8 cellular contexts compared by ENCODE assay signal in genomic region chr3:49787182-49787464, GRCh38. TPM values are rescaled to one million over a fixed set of nuclear protein-coding genes. Genes with fewer than 3 reads are reported as not detected.
DNase-seq lines count a peak whose midpoint lies in the region; ATAC-seq, FAIRE-seq and TF ChIP-seq lines count a peak whose summit lies in the region.

No MANE protein-coding gene starts in this region.

- no peak for TF ChIP-seq POLR2A in GM12878 (IDR thresholded peaks at IDR 0.05; ENCODE audit: low read depth, low read length)

- TF ChIP-seq CTCF in GM12878 (IDR thresholded peaks at IDR 0.05 in 2 of 3, conservative IDR thresholded peaks at IDR 0.05 in 1 of 3; ENCODE audit: control insufficient read depth in 2 of 3, extremely low read depth in 1 of 3, insufficient read depth in 1 of 3, low read depth in 3 of 3, low read length in 3 of 3): no peak
- TF ChIP-seq CTCF in type B pancreatic cell (conservative IDR thresholded peaks at IDR 0.05): no peak

- peak overlapping the region; percentile 59 for H3K4me3 ChIP-seq in GM12878

- CTCF ChIA-PET in GM12878 (lab: Yijun Ruan, JAX): interaction anchor here (1.2 to 2.0 kb wide), 6 partner anchors 15 to 143 kb away, joined by 3 to 9 read pairs (median 4); partner anchors contain the start of genes MON1A and UBA7

- SMC1A ChIA-PET in GM12878 (lab: Charles Lee; ENCODE audit: uncharacterized antibody, unreplicated experiment): interaction anchor here (0.6 to 1.2 kb wide), 2 partner anchors 13 to 119 kb away, joined by 3 read pairs; partner anchors contain the start of gene CDHR4

- in situ Hi-C loops in GM12878 (cut with MboI): no loop called here

- H3K4me2 ChIP-seq in GM12878 (ENCODE audit: control insufficient read depth, insufficient read depth): peak overlapping the region; percentile 75

- H3K9me3 ChIP-seq in GM12878 (replicated peaks; ENCODE audit: control insufficient read depth, insufficient read depth, low read length): no peaks in the 10 kb centered on the region

- ATAC-seq in GM12878: no peak

- POLR2A ChIA-PET in GM12878 (lab: Charles Lee): interaction anchor here (1.0 to 3.0 kb wide), 3 partner anchors 16 to 69 kb away, joined by 3 to 15 read pairs (median 3); partner anchors contain the start of genes INKA1 and TRAIP

- FAIRE-seq in GM12878 (lab: Jason Lieb, UNC): peak; percentile 81

- H3K36me3 Mint-ChIP-seq in activated naive CD4-positive, alpha-beta T cell treated with anti-CD3 and anti-CD28 coated beads, Interleukin-2, amount 50 U/mL, for 24 hours: peaks cover 5% of the 10 kb centered on the region
- peaks cover 7% of the 10 kb centered on the region for H3K36me3 Mint-ChIP-seq in type B pancreatic cell

- WGBS in GM12878 (ENCODE audit: insufficient coverage, insufficient replicate concordance, low lambda C conversion rate, missing lambda C conversion rate): 67% methylated on average over 3 of the region's 3 CpGs

- H3K27ac Mint-ChIP-seq in activated naive CD4-positive, alpha-beta T cell treated with anti-CD3 and anti-CD28 coated beads, Interleukin-2, amount 50 U/mL, for 24 hours: peak overlapping the region; percentile 98
- peak overlapping the region; percentile 95 for H3K27ac Mint-ChIP-seq in type B pancreatic cell

- peak overlapping the region; percentile 87 for H3K9ac ChIP-seq in GM12878 (ENCODE audit: control insufficient read depth, insufficient read depth, low read length)

- peak overlapping the region; percentile 80 for H2AFZ ChIP-seq in GM12878 (ENCODE audit: control insufficient read depth, low read depth, low read length)

- no peak for TF ChIP-seq EP300 in GM12878 (IDR thresholded peaks at IDR 0.05; ENCODE audit: borderline replicate concordance in 1 of 2, control insufficient read depth in 1 of 2, low read depth in 2 of 2, low read length in 2 of 2)

- H3K4me1 ChIP-seq in GM12878 (ENCODE audit: control insufficient read depth, insufficient read depth, low read length): peaks cover 9% of the 10 kb centered on the region

- H3K79me2 ChIP-seq in GM12878 (ENCODE audit: control insufficient read depth, insufficient read depth, low read length): peaks cover 25% of the 10 kb centered on the region

- H3K27me3 Mint-ChIP-seq in activated naive CD4-positive, alpha-beta T cell treated with anti-CD3 and anti-CD28 coated beads, Interleukin-2, amount 50 U/mL, for 24 hours: no peaks in the 10 kb centered on the region
- no peaks in the 10 kb centered on the region for H3K27me3 Mint-ChIP-seq in type B pancreatic cell

- RAD21 ChIA-PET in GM12878 (lab: Charles Lee; ENCODE audit: unreplicated experiment): interaction anchor here (0.5 to 2.5 kb wide), 4 partner anchors 16 to 962 kb away, joined by 3 to 14 read pairs (median 4); partner anchors contain the start of gene INKA1

- H3K9me3 Mint-ChIP-seq in activated naive CD4-positive, alpha-beta T cell treated with anti-CD3 and anti-CD28 coated beads, Interleukin-2, amount 50 U/mL, for 24 hours: no peaks in the 10 kb centered on the region
- no peaks in the 10 kb centered on the region for H3K9me3 Mint-ChIP-seq in type B pancreatic cell

- peaks cover 35% of the 10 kb centered on the region for H3K4me1 Mint-ChIP-seq in activated naive CD4-positive, alpha-beta T cell treated with anti-CD3 and anti-CD28 coated beads, Interleukin-2, amount 50 U/mL, for 24 hours
- H3K4me1 Mint-ChIP-seq in type B pancreatic cell (ENCODE audit: unreplicated experiment): peaks cover 14% of the 10 kb centered on the region

- no peaks in the 10 kb centered on the region for H3K36me3 ChIP-seq in GM12878 (ENCODE audit: control insufficient read depth in 2 of 2, insufficient read depth in 2 of 2, low read length in 1 of 2)

- DNase-seq in activated naive CD4-positive, alpha-beta T cell treated with anti-CD3 and anti-CD28 coated beads, Interleukin-2, amount 50 U/mL, for 16 hours: no peak
- DNase-seq in GM12878 (ENCODE audit: low read depth, low spot score): no peak
- DNase-seq in mesenteric fat pad (ENCODE audit: low spot score): peak; percentile 59
- no peak for DNase-seq in type B pancreatic cell (ENCODE audit: extremely low spot score, unreplicated experiment)
- no peak for DNase-seq in central memory CD4-positive, alpha-beta T cell
- no peak for DNase-seq in NOMO-1 treated with dmso at 0.1 percent for 144 hours (lab: John Stamatoyannopoulos, UW; ENCODE audit: unreplicated experiment)
- no peak for DNase-seq in stimulated activated CD4-positive, alpha-beta T cell treated with anti-CD3 and anti-CD28 coated beads, Interleukin-4, amount 100 ng/mL, for 4 hours

- no peak for TF ChIP-seq RAD21 in GM12878 (IDR thresholded peaks at IDR 0.05; ENCODE audit: insufficient read depth, low read depth, low read length)

- H3K4me3 Mint-ChIP-seq in activated naive CD4-positive, alpha-beta T cell treated with anti-CD3 and anti-CD28 coated beads, Interleukin-2, amount 50 U/mL, for 24 hours: peak overlapping the region; percentile 96
- peak overlapping the region; percentile 85 for H3K4me3 Mint-ChIP-seq in type B pancreatic cell

- H4K20me1 ChIP-seq in GM12878 (ENCODE audit: control insufficient read depth, insufficient read depth): no peaks in the 10 kb centered on the region

- no peaks in the 10 kb centered on the region for H3K27me3 ChIP-seq in GM12878 (replicated peaks in 1 of 2; ENCODE audit: control insufficient read depth in 2 of 2, insufficient read depth in 2 of 2, low read length in 1 of 2)

- H3K27ac ChIP-seq in GM12878 (ENCODE audit: control insufficient read depth, insufficient read depth): no peak overlapping the region

- BruUV-seq in GM12878 (replicated peaks; lab: Mats Ljungman, UMichigan): TSS peak; percentile 99

- intact Hi-C loops in GM12878 (cut with micrococcal nuclease; ENCODE audit: unreplicated experiment): loop anchor here (5.0 kb wide), 1 partner anchor 65 kb away; the partner anchor contains the start of gene GMPPB

RNA-seq across cellular contexts. Expression of gene IP6K1, which starts 0.8 kb away (rescaled TPM):
- total RNA-seq in GM12878 (2013; cell fraction: nucleolus; rRNA removed): 59.2 and 67.7 TPM in 2 replicates
- 13.4 and 16.0 TPM in 2 replicates for total RNA-seq in GM12878 (2014; rRNA removed)
- total RNA-seq in GM12878 (2014; rRNA removed; fragmentation: Illumina TruSeq; extraction: Trizol): 9.9 and 10.6 TPM in 2 replicates
- 28.6 and 29.8 TPM in 2 replicates for total RNA-seq in GM12878 (2021)
- 7.5 TPM for polyA plus RNA-seq in GM12878 (2011; ENCODE audit: low read depth)
- polyA plus RNA-seq in GM12878 (2011; rRNA removed): 13.6 and 30.6 TPM in 2 replicates
- polyA plus RNA-seq in GM12878 (2011; cell fraction: cytosol; rRNA removed): 22.1 and 29.5 TPM in 2 replicates
- 37.3 and 43.6 TPM in 2 replicates for polyA plus RNA-seq in GM12878 (2011; cell fraction: nucleus; rRNA removed)
- 11.8 TPM in 2 replicates for polyA plus RNA-seq in GM12878 (2012)
- polyA plus RNA-seq in GM12878 (2014; fragmentation: Illumina TruSeq; extraction: Trizol): 10.0 and 15.1 TPM in 2 replicates
- polyA plus RNA-seq in GM12878 (2014; fragmentation: Nextera tagmentation; extraction: Ambion mirVana): 1 to 10 TPM; 1.3 to 2.0 TPM
- 22.9 and 25.0 TPM in 2 replicates for polyA plus RNA-seq in GM12878 (2014; rRNA removed)
- polyA plus RNA-seq in GM12878 (2016; fragmentation: Nextera tagmentation; extraction: Ambion mirVana): 10 to 100 TPM; 20.4 to 21.7 TPM
- polyA minus RNA-seq in GM12878 (2011; rRNA and poly(A)+ RNA removed): 47.1 and 58.7 TPM in 2 replicates
- polyA minus RNA-seq in GM12878 (2011; cell fraction: cytosol; rRNA and poly(A)+ RNA removed): 14.8 and 19.0 TPM in 2 replicates
- 8.8 and 19.5 TPM in 2 replicates for polyA minus RNA-seq in GM12878 (2011; cell fraction: nucleus; rRNA and poly(A)+ RNA removed)
- 35.4 TPM for total RNA-seq in mesenteric fat pad
- 40.3 and 42.5 TPM in 2 replicates for total RNA-seq in type B pancreatic cell (ENCODE audit: low replicate concordance)

RNA-seq across cellular contexts. Expression of gene CDHR4, which starts 12.6 kb away (rescaled TPM):
- 0.33 TPM in 1 of 2 replicates, not detected in the other for total RNA-seq in GM12878 (2013; cell fraction: nucleolus; rRNA removed)
- total RNA-seq in GM12878 (2014; rRNA removed): not detected in 2 replicates
- total RNA-seq in GM12878 (2014; rRNA removed; fragmentation: Illumina TruSeq; extraction: Trizol): not detected in 2 replicates
- not detected in 2 replicates for total RNA-seq in GM12878 (2021)
- not detected for polyA plus RNA-seq in GM12878 (2011; ENCODE audit: low read depth)
- polyA plus RNA-seq in GM12878 (2011; rRNA removed): not detected in 2 replicates
- 0.05 TPM in 1 of 2 replicates, not detected in the other for polyA plus RNA-seq in GM12878 (2011; cell fraction: cytosol; rRNA removed)
- 0.28 TPM in 2 replicates for polyA plus RNA-seq in GM12878 (2011; cell fraction: nucleus; rRNA removed)
- 0.10 TPM in 1 of 2 replicates, not detected in the other for polyA plus RNA-seq in GM12878 (2012)
- not detected in 2 replicates for polyA plus RNA-seq in GM12878 (2014; fragmentation: Illumina TruSeq; extraction: Trizol)
- not detected for polyA plus RNA-seq in GM12878 (2014; fragmentation: Nextera tagmentation; extraction: Ambion mirVana)
- polyA plus RNA-seq in GM12878 (2014; rRNA removed): not detected in 2 replicates
- polyA plus RNA-seq in GM12878 (2016; fragmentation: Nextera tagmentation; extraction: Ambion mirVana): not detected
- not detected in 2 replicates for polyA minus RNA-seq in GM12878 (2011; rRNA and poly(A)+ RNA removed)
- not detected in 2 replicates for polyA minus RNA-seq in GM12878 (2011; cell fraction: cytosol; rRNA and poly(A)+ RNA removed)
- polyA minus RNA-seq in GM12878 (2011; cell fraction: nucleus; rRNA and poly(A)+ RNA removed): not detected in 2 replicates
- total RNA-seq in mesenteric fat pad: not detected
- total RNA-seq in type B pancreatic cell (ENCODE audit: low replicate concordance): 0.29 TPM in 1 of 2 replicates, not detected in the other

RNA-seq across cellular contexts. Expression of gene INKA1, which starts 15.9 kb away (rescaled TPM):
- 6.4 and 6.9 TPM in 2 replicates for total RNA-seq in GM12878 (2013; cell fraction: nucleolus; rRNA removed)
- total RNA-seq in GM12878 (2014; rRNA removed): 9.3 and 11.9 TPM in 2 replicates
- 3.8 and 4.2 TPM in 2 replicates for total RNA-seq in GM12878 (2014; rRNA removed; fragmentation: Illumina TruSeq; extraction: Trizol)
- 6.0 and 9.2 TPM in 2 replicates for total RNA-seq in GM12878 (2021)
- polyA plus RNA-seq in GM12878 (2011; ENCODE audit: low read depth): 0.92 TPM
- polyA plus RNA-seq in GM12878 (2011; rRNA removed): 0.94 and 1.6 TPM in 2 replicates
- 2.7 and 4.6 TPM in 2 replicates for polyA plus RNA-seq in GM12878 (2011; cell fraction: cytosol; rRNA removed)
- 2.7 and 3.3 TPM in 2 replicates for polyA plus RNA-seq in GM12878 (2011; cell fraction: nucleus; rRNA removed)
- 1.9 and 2.3 TPM in 2 replicates for polyA plus RNA-seq in GM12878 (2012)
- polyA plus RNA-seq in GM12878 (2014; fragmentation: Illumina TruSeq; extraction: Trizol): 2.1 TPM in 1 of 2 replicates, not detected in the other
- 1 to 10 TPM in 1 of 2 experiments, under 1 TPM in 1; 0.32 to 1.4 TPM for polyA plus RNA-seq in GM12878 (2014; fragmentation: Nextera tagmentation; extraction: Ambion mirVana)
- polyA plus RNA-seq in GM12878 (2014; rRNA removed): 10.2 and 10.5 TPM in 2 replicates
- 1 to 10 TPM; 9.0 to 9.9 TPM for polyA plus RNA-seq in GM12878 (2016; fragmentation: Nextera tagmentation; extraction: Ambion mirVana)
- 1.8 and 4.4 TPM in 2 replicates for polyA minus RNA-seq in GM12878 (2011; rRNA and poly(A)+ RNA removed)
- polyA minus RNA-seq in GM12878 (2011; cell fraction: cytosol; rRNA and poly(A)+ RNA removed): 2.1 TPM in 1 of 2 replicates, not detected in the other
- 4.0 and 7.8 TPM in 2 replicates for polyA minus RNA-seq in GM12878 (2011; cell fraction: nucleus; rRNA and poly(A)+ RNA removed)
- 3.2 TPM for total RNA-seq in mesenteric fat pad
- 0.45 and 6.7 TPM in 2 replicates for total RNA-seq in type B pancreatic cell (ENCODE audit: low replicate concordance)

RNA-seq across cellular contexts. Expression of gene UBA7, which starts 26.6 kb away (rescaled TPM):
- total RNA-seq in GM12878 (2013; cell fraction: nucleolus; rRNA removed): 270 and 275 TPM in 2 replicates
- 71.2 and 79.6 TPM in 2 replicates for total RNA-seq in GM12878 (2014; rRNA removed)
- 35.1 and 38.9 TPM in 2 replicates for total RNA-seq in GM12878 (2014; rRNA removed; fragmentation: Illumina TruSeq; extraction: Trizol)
- 108 and 116 TPM in 2 replicates for total RNA-seq in GM12878 (2021)
- 86.4 TPM for polyA plus RNA-seq in GM12878 (2011; ENCODE audit: low read depth)
- polyA plus RNA-seq in GM12878 (2011; rRNA removed): 34.1 and 65.8 TPM in 2 replicates
- polyA plus RNA-seq in GM12878 (2011; cell fraction: cytosol; rRNA removed): 67.0 and 102 TPM in 2 replicates
- 1,147 and 1,386 TPM in 2 replicates for polyA plus RNA-seq in GM12878 (2011; cell fraction: nucleus; rRNA removed)
- 133 and 156 TPM in 2 replicates for polyA plus RNA-seq in GM12878 (2012)
- polyA plus RNA-seq in GM12878 (2014; fragmentation: Illumina TruSeq; extraction: Trizol): 25.9 and 57.4 TPM in 2 replicates
- 10 to 100 TPM; 11.8 to 22.2 TPM for polyA plus RNA-seq in GM12878 (2014; fragmentation: Nextera tagmentation; extraction: Ambion mirVana)
- polyA plus RNA-seq in GM12878 (2014; rRNA removed): 105 and 112 TPM in 2 replicates
- polyA plus RNA-seq in GM12878 (2016; fragmentation: Nextera tagmentation; extraction: Ambion mirVana): 10 to 100 TPM; 34.6 to 36.0 TPM
- 68.0 and 103 TPM in 2 replicates for polyA minus RNA-seq in GM12878 (2011; rRNA and poly(A)+ RNA removed)
- 29.7 and 31.4 TPM in 2 replicates for polyA minus RNA-seq in GM12878 (2011; cell fraction: cytosol; rRNA and poly(A)+ RNA removed)
- 202 and 226 TPM in 2 replicates for polyA minus RNA-seq in GM12878 (2011; cell fraction: nucleus; rRNA and poly(A)+ RNA removed)
- 38.2 TPM for total RNA-seq in mesenteric fat pad
- 4.6 and 8.2 TPM in 2 replicates for total RNA-seq in type B pancreatic cell (ENCODE audit: low replicate concordance)
